Comparison of ENCODE assay signal across 30 cellular contexts in genomic region chr7:153090209-153090608, GRCh38.
"Had no signal": no experiment of that assay in that cellular context is flagged by ENCODE, and none has a peak within 500 bp of the region (broad histone marks: within the 10 kb centered on the region; RNA-seq: fewer than 3 reads in every experiment).

No MANE protein-coding gene starts in this region.

- H3K36me3 ChIP-seq: adrenal gland, colonic mucosa, esophagus squamous epithelium, gastroesophageal sphincter, heart right ventricle, WERI-Rb-1 had no signal

- ATAC-seq: activated CD4-positive, alpha-beta T cell treated with anti-CD3 and anti-CD28 coated beads for 36 hours; activated CD8-positive, alpha-beta memory T cell treated with anti-CD3 and anti-CD28 coated beads, Interleukin-2, amount 10 ng/mL, durations not matched to agents 7 days and 5 days; activated CD8-positive, alpha-beta T cell treated with anti-CD3 and anti-CD28 coated beads, Interleukin-2, amount 10 ng/mL, durations not matched to agents 7 days and 5 days; activated naive CD8-positive, alpha-beta T cell treated with anti-CD3 and anti-CD28 coated beads, Interleukin-2, amount 50 U/mL, for 24 hours; body of pancreas; gastroesophageal sphincter; heart right ventricle had no signal

- DNase-seq: activated CD4-positive, alpha-beta memory T cell treated with anti-CD3 and anti-CD28 coated beads for 36 hours; activated CD4-positive, alpha-beta T cell treated with anti-CD3 and anti-CD28 coated beads for 36 hours; activated CD4-positive, alpha-beta T cell treated with anti-CD3 and anti-CD28 coated beads, Interleukin-2, amount 10 ng/mL, durations not matched to agents 24 days and 14 days; activated CD4-positive, CD25-positive, alpha-beta regulatory T cell; activated CD4-positive, CD25-positive, alpha-beta regulatory T cell treated with anti-CD3 and anti-CD28 coated beads, Interleukin-2, amount 50 U/mL, for 72 hours; activated CD8-positive, alpha-beta memory T cell treated with anti-CD3 and anti-CD28 coated beads, Interleukin-2, amount 10 ng/mL, durations not matched to agents 7 days and 5 days; activated CD8-positive, alpha-beta memory T cell treated with anti-CD3 and anti-CD28 coated beads, Interleukin-2, amount 50 U/mL, for 4 hours; activated CD8-positive, alpha-beta T cell treated with anti-CD3 and anti-CD28 coated beads, Interleukin-2, amount 10 ng/mL, durations not matched to agents 7 days and 5 days; activated effector memory CD4-positive, alpha-beta T cell treated with anti-CD3 and anti-CD28 coated beads, Interleukin-2, amount 50 U/mL, for 16 hours; activated naive CD4-positive, alpha-beta T cell treated with anti-CD3 and anti-CD28 coated beads for 36 hours; activated naive CD8-positive, alpha-beta T cell treated with anti-CD3 and anti-CD28 coated beads for 36 hours; activated naive CD8-positive, alpha-beta T cell treated with anti-CD3 and anti-CD28 coated beads, Interleukin-2, amount 50 U/mL, for 24 hours; activated T-cell treated with anti-CD3 and anti-CD28 coated beads, Interleukin-2, amount 50 U/mL, for 1 hour; activated T-cell treated with anti-CD3 and anti-CD28 coated beads, Interleukin-2, amount 50 U/mL, for 48 hours; adrenal gland; amygdala; aorta; body of pancreas; caudate nucleus; colonic mucosa; effector CD8-positive, alpha-beta T cell; esophagus squamous epithelium; foreskin melanocyte; heart right ventricle; T-helper 2 cell; WERI-Rb-1 had no signal

- H3K27ac ChIP-seq: adrenal gland, body of pancreas, colonic mucosa, epithelial cell of prostate, esophagus squamous epithelium, gastroesophageal sphincter, heart right ventricle, WERI-Rb-1 had no signal

- FAIRE-seq: endometrium, endothelial cell of umbilical vein had no signal

- H3K4me3 ChIP-seq: adrenal gland, body of pancreas, colonic mucosa, esophagus squamous epithelium, gastroesophageal sphincter, heart right ventricle had no signal

- H3K4me1 ChIP-seq: adrenal gland, body of pancreas, colonic mucosa, esophagus squamous epithelium, gastroesophageal sphincter, heart right ventricle had no signal

- H3K27me3 ChIP-seq: adrenal gland, body of pancreas, colonic mucosa, esophagus squamous epithelium had no signal

- H3K9me3 ChIP-seq: adrenal gland, body of pancreas, colonic mucosa had no signal
